ENCODE assay signal across 1 cellular context in genomic region chrX:11341274-11342256, GRCh38.
TF ChIP-seq lines count a peak whose summit lies in the region.

No MANE protein-coding gene starts in this region.

TF ChIP-seq in K562, 482 proteins besides CTCF, POLR2A, EP300 and RAD21 (continued from another document and continues in another):
- TF ChIP-seq SAP30 (IDR thresholded peaks at IDR 0.05; ENCODE audit: borderline replicate concordance, insufficient read depth, low read depth, low read length, poor library complexity, severe bottlenecking) (no peak), TEAD1 (CRISPR knock-in tag; IDR thresholded peaks at IDR 0.05) (no peak), ZNF655 (CRISPR knock-in tag; IDR thresholded peaks at IDR 0.05) (no peak), DIDO1 (tag; IDR thresholded peaks at IDR 0.05; ENCODE audit: low read depth) (no peak), EWSR1 (IDR thresholded peaks at IDR 0.05; ENCODE audit: borderline replicate concordance, low read depth, partially characterized antibody) (no peak), ZNF121 (CRISPR knock-in tag; conservative IDR thresholded peaks at IDR 0.05) (no peak), ATF1 (CRISPR knock-in tag; IDR thresholded peaks at IDR 0.05) (no peak), ATF1 (tag; IDR thresholded peaks at IDR 0.05) (peak; percentile 57), BCL6 (CRISPR knock-in tag; IDR thresholded peaks at IDR 0.05) (no peak), KLF1 (tag; IDR thresholded peaks at IDR 0.05) (no peak), ZNF77 (CRISPR knock-in tag; IDR thresholded peaks at IDR 0.05) (no peak), STAT5B (CRISPR knock-in tag; IDR thresholded peaks at IDR 0.05) (no peak), U2AF2 (optimal IDR thresholded peaks at IDR 0.05; ENCODE audit: low read depth, low read length) (no peak), EZH2 (IDR thresholded peaks at IDR 0.05; ENCODE audit: borderline replicate concordance, low read depth, low read length) (no peak), PTTG1 (tag; IDR thresholded peaks at IDR 0.05; ENCODE audit: low read depth) (no peak), CEBPB (tag; IDR thresholded peaks at IDR 0.05) (peak; percentile 96), ZZZ3 (IDR thresholded peaks at IDR 0.05) (no peak), HNRNPK (IDR thresholded peaks at IDR 0.05; ENCODE audit: low read depth, low read length, poor library complexity, severe bottlenecking) (no peak), ZNF518B (CRISPR knock-in tag; IDR thresholded peaks at IDR 0.05) (no peak), ZFP30 (CRISPR knock-in tag; IDR thresholded peaks at IDR 0.05; ENCODE audit: borderline replicate concordance) (no peak), E2F6 (IDR thresholded peaks at IDR 0.05; ENCODE audit: borderline replicate concordance in 1 of 2, extremely low read depth in 1 of 2, insufficient read depth in 1 of 2, insufficient read length in 1 of 2, low read depth in 1 of 2, low read length in 1 of 2, poor library complexity in 1 of 2, severe bottlenecking in 1 of 2) (no peak)
- TF ChIP-seq, protein P1, sequence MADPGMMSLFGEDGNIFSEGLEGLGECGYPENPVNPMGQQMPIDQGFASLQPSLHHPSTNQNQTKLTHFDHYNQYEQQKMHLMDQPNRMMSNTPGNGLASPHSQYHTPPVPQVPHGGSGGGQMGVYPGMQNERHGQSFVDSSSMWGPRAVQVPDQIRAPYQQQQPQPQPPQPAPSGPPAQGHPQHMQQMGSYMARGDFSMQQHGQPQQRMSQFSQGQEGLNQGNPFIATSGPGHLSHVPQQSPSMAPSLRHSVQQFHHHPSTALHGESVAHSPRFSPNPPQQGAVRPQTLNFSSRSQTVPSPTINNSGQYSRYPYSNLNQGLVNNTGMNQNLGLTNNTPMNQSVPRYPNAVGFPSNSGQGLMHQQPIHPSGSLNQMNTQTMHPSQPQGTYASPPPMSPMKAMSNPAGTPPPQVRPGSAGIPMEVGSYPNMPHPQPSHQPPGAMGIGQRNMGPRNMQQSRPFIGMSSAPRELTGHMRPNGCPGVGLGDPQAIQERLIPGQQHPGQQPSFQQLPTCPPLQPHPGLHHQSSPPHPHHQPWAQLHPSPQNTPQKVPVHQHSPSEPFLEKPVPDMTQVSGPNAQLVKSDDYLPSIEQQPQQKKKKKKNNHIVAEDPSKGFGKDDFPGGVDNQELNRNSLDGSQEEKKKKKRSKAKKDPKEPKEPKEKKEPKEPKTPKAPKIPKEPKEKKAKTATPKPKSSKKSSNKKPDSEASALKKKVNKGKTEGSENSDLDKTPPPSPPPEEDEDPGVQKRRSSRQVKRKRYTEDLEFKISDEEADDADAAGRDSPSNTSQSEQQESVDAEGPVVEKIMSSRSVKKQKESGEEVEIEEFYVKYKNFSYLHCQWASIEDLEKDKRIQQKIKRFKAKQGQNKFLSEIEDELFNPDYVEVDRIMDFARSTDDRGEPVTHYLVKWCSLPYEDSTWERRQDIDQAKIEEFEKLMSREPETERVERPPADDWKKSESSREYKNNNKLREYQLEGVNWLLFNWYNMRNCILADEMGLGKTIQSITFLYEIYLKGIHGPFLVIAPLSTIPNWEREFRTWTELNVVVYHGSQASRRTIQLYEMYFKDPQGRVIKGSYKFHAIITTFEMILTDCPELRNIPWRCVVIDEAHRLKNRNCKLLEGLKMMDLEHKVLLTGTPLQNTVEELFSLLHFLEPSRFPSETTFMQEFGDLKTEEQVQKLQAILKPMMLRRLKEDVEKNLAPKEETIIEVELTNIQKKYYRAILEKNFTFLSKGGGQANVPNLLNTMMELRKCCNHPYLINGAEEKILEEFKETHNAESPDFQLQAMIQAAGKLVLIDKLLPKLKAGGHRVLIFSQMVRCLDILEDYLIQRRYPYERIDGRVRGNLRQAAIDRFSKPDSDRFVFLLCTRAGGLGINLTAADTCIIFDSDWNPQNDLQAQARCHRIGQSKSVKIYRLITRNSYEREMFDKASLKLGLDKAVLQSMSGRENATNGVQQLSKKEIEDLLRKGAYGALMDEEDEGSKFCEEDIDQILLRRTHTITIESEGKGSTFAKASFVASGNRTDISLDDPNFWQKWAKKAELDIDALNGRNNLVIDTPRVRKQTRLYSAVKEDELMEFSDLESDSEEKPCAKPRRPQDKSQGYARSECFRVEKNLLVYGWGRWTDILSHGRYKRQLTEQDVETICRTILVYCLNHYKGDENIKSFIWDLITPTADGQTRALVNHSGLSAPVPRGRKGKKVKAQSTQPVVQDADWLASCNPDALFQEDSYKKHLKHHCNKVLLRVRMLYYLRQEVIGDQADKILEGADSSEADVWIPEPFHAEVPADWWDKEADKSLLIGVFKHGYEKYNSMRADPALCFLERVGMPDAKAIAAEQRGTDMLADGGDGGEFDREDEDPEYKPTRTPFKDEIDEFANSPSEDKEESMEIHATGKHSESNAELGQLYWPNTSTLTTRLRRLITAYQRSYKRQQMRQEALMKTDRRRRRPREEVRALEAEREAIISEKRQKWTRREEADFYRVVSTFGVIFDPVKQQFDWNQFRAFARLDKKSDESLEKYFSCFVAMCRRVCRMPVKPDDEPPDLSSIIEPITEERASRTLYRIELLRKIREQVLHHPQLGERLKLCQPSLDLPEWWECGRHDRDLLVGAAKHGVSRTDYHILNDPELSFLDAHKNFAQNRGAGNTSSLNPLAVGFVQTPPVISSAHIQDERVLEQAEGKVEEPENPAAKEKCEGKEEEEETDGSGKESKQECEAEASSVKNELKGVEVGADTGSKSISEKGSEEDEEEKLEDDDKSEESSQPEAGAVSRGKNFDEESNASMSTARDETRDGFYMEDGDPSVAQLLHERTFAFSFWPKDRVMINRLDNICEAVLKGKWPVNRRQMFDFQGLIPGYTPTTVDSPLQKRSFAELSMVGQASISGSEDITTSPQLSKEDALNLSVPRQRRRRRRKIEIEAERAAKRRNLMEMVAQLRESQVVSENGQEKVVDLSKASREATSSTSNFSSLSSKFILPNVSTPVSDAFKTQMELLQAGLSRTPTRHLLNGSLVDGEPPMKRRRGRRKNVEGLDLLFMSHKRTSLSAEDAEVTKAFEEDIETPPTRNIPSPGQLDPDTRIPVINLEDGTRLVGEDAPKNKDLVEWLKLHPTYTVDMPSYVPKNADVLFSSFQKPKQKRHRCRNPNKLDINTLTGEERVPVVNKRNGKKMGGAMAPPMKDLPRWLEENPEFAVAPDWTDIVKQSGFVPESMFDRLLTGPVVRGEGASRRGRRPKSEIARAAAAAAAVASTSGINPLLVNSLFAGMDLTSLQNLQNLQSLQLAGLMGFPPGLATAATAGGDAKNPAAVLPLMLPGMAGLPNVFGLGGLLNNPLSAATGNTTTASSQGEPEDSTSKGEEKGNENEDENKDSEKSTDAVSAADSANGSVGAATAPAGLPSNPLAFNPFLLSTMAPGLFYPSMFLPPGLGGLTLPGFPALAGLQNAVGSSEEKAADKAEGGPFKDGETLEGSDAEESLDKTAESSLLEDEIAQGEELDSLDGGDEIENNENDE (IDR thresholded peaks at IDR 0.05; ENCODE audit: low read depth, low read length): no peak
- TF ChIP-seq, protein P2, sequence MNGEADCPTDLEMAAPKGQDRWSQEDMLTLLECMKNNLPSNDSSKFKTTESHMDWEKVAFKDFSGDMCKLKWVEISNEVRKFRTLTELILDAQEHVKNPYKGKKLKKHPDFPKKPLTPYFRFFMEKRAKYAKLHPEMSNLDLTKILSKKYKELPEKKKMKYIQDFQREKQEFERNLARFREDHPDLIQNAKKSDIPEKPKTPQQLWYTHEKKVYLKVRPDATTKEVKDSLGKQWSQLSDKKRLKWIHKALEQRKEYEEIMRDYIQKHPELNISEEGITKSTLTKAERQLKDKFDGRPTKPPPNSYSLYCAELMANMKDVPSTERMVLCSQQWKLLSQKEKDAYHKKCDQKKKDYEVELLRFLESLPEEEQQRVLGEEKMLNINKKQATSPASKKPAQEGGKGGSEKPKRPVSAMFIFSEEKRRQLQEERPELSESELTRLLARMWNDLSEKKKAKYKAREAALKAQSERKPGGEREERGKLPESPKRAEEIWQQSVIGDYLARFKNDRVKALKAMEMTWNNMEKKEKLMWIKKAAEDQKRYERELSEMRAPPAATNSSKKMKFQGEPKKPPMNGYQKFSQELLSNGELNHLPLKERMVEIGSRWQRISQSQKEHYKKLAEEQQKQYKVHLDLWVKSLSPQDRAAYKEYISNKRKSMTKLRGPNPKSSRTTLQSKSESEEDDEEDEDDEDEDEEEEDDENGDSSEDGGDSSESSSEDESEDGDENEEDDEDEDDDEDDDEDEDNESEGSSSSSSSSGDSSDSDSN (IDR thresholded peaks at IDR 0.05; ENCODE audit: borderline replicate concordance in 1 of 2, low read depth in 2 of 2, low read length in 2 of 2): no peak
- TF ChIP-seq, protein P3, sequence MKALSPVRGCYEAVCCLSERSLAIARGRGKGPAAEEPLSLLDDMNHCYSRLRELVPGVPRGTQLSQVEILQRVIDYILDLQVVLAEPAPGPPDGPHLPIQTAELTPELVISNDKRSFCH (CRISPR knock-in tag; IDR thresholded peaks at IDR 0.05): no peak
- TF ChIP-seq, protein P3 (tag; IDR thresholded peaks at IDR 0.05): peak; percentile 89; the same call in 1 of the 2 replicates
- TF ChIP-seq, protein P4, sequence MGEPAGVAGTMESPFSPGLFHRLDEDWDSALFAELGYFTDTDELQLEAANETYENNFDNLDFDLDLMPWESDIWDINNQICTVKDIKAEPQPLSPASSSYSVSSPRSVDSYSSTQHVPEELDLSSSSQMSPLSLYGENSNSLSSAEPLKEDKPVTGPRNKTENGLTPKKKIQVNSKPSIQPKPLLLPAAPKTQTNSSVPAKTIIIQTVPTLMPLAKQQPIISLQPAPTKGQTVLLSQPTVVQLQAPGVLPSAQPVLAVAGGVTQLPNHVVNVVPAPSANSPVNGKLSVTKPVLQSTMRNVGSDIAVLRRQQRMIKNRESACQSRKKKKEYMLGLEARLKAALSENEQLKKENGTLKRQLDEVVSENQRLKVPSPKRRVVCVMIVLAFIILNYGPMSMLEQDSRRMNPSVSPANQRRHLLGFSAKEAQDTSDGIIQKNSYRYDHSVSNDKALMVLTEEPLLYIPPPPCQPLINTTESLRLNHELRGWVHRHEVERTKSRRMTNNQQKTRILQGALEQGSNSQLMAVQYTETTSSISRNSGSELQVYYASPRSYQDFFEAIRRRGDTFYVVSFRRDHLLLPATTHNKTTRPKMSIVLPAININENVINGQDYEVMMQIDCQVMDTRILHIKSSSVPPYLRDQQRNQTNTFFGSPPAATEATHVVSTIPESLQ (CRISPR knock-in tag; IDR thresholded peaks at IDR 0.05): no peak
- TF ChIP-seq, protein P5, sequence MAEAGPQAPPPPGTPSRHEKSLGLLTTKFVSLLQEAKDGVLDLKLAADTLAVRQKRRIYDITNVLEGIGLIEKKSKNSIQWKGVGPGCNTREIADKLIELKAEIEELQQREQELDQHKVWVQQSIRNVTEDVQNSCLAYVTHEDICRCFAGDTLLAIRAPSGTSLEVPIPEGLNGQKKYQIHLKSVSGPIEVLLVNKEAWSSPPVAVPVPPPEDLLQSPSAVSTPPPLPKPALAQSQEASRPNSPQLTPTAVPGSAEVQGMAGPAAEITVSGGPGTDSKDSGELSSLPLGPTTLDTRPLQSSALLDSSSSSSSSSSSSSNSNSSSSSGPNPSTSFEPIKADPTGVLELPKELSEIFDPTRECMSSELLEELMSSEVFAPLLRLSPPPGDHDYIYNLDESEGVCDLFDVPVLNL (CRISPR knock-in tag; IDR thresholded peaks at IDR 0.05; ENCODE audit: low read depth): no peak
- TF ChIP-seq, protein P6, sequence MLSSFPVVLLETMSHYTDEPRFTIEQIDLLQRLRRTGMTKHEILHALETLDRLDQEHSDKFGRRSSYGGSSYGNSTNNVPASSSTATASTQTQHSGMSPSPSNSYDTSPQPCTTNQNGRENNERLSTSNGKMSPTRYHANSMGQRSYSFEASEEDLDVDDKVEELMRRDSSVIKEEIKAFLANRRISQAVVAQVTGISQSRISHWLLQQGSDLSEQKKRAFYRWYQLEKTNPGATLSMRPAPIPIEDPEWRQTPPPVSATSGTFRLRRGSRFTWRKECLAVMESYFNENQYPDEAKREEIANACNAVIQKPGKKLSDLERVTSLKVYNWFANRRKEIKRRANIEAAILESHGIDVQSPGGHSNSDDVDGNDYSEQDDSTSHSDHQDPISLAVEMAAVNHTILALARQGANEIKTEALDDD (IDR thresholded peaks at IDR 0.05): peak; percentile 45; the same call in 1 of the 2 replicates
